1 cellular context compared by ENCODE assay signal in genomic region chr10:68327889-68328786, GRCh38.
TF ChIP-seq lines count a peak whose summit lies in the region.

No MANE protein-coding gene starts in this region.

TF ChIP-seq in K562, 482 proteins besides CTCF, POLR2A, EP300 and RAD21 (continued from another document and continues in another):
- TF ChIP-seq SFPQ (IDR thresholded peaks at IDR 0.05; ENCODE audit: low read depth, low read length) (no peak), NCOA2 (IDR thresholded peaks at IDR 0.05; ENCODE audit: partially characterized antibody in 2 of 2) (no peak), TCFL5 (CRISPR knock-in tag; conservative IDR thresholded peaks at IDR 0.05) (no peak), ZNF280A (IDR thresholded peaks at IDR 0.05; ENCODE audit: low read depth, partially characterized antibody) (no peak), XRCC5 (IDR thresholded peaks at IDR 0.05; ENCODE audit: low read depth, low read length) (no peak), ZNF764 (CRISPR knock-in tag; IDR thresholded peaks at IDR 0.05; ENCODE audit: low read depth) (no peak), BCL6 (CRISPR knock-in tag; IDR thresholded peaks at IDR 0.05) (no peak), GTF2E2 (tag; IDR thresholded peaks at IDR 0.05) (no peak), ATF2 (CRISPR knock-in tag; IDR thresholded peaks at IDR 0.05) (no peak), FOXP1 (CRISPR knock-in tag; IDR thresholded peaks at IDR 0.05) (no peak), ZNF589 (CRISPR knock-in tag; IDR thresholded peaks at IDR 0.05; ENCODE audit: low read depth) (no peak), ZNF586 (CRISPR knock-in tag; conservative IDR thresholded peaks at IDR 0.05) (no peak), IRF2 (CRISPR knock-in tag; IDR thresholded peaks at IDR 0.05) (no peak), SRSF7 (optimal IDR thresholded peaks at IDR 0.05; ENCODE audit: low read depth, low read length) (no peak), ELK3 (CRISPR knock-in tag; IDR thresholded peaks at IDR 0.05) (no peak), RBM15 (IDR thresholded peaks at IDR 0.05; ENCODE audit: insufficient read depth, low read length) (no peak), ZNF41 (CRISPR knock-in tag; conservative IDR thresholded peaks at IDR 0.05) (no peak), POLR2H (tag; IDR thresholded peaks at IDR 0.05; ENCODE audit: low read depth) (peak; percentile 67), ETS1 (conservative IDR thresholded peaks at IDR 0.05; ENCODE audit: control insufficient read depth, low read depth, low read length) (no peak), MITF (IDR thresholded peaks at IDR 0.05) (0 out of 2 replicates have a peak, but pooled peaks have one; percentile 34), HNRNPL (IDR thresholded peaks at IDR 0.05; ENCODE audit: low read depth, low read length) (no peak), PCBP1 (IDR thresholded peaks at IDR 0.05; ENCODE audit: low read depth, low read length, poor library complexity, severe bottlenecking) (no peak), TBP (optimal IDR thresholded peaks at IDR 0.05; ENCODE audit: low read depth, low read length) (no peak), FOXK2 (conservative IDR thresholded peaks at IDR 0.05 in 1 of 2, IDR thresholded peaks at IDR 0.05 in 1 of 2; ENCODE audit: low read depth in 2 of 2) (peak; percentile 77 to 81), CREBBP (IDR thresholded peaks at IDR 0.05; ENCODE audit: low read depth, low read length) (no peak), KDM4B (IDR thresholded peaks at IDR 0.05; ENCODE audit: borderline replicate concordance in 2 of 2, low read depth in 1 of 2) (no peak), TSC22D4 (tag; IDR thresholded peaks at IDR 0.05) (no peak), ESRRB (CRISPR knock-in tag; IDR thresholded peaks at IDR 0.05; ENCODE audit: borderline replicate concordance) (no peak), ZNF277 (CRISPR knock-in tag; IDR thresholded peaks at IDR 0.05; ENCODE audit: borderline replicate concordance) (no peak), ZNF134 (CRISPR knock-in tag; conservative IDR thresholded peaks at IDR 0.05) (no peak), RBFOX2 (IDR thresholded peaks at IDR 0.05; ENCODE audit: low read depth, low read length) (no peak), EHMT2 (IDR thresholded peaks at IDR 0.05) (0 out of 2 replicates have a peak, but pooled peaks have one; percentile 27), RBM39 (optimal IDR thresholded peaks at IDR 0.05; ENCODE audit: low read depth, low read length) (no peak), SMAD2 (IDR thresholded peaks at IDR 0.05; ENCODE audit: low read depth, low read length) (no peak), ZBTB17 (CRISPR knock-in tag; IDR thresholded peaks at IDR 0.05) (no peak), CREB5 (CRISPR knock-in tag; IDR thresholded peaks at IDR 0.05) (no peak), MXD1 (CRISPR knock-in tag; IDR thresholded peaks at IDR 0.05; ENCODE audit: borderline replicate concordance, poor library complexity, severe bottlenecking) (no peak), ATF7 (IDR thresholded peaks at IDR 0.05) (peak; percentile 43; the same call in 1 of the 2 replicates), MCM2 (IDR thresholded peaks at IDR 0.05; ENCODE audit: low read depth) (no peak), TCF7L2 (IDR thresholded peaks at IDR 0.05; ENCODE audit: low read depth, low read length) (no peak), TEAD4 (IDR thresholded peaks at IDR 0.05; ENCODE audit: low read length) (no peak), TEAD4 (CRISPR knock-in tag; IDR thresholded peaks at IDR 0.05; ENCODE audit: borderline replicate concordance) (no peak), TAF15 (IDR thresholded peaks at IDR 0.05; ENCODE audit: low read depth, low read length) (no peak), MXI1 (IDR thresholded peaks at IDR 0.05; ENCODE audit: low read depth, low read length) (no peak), ZNF318 (IDR thresholded peaks at IDR 0.05; ENCODE audit: borderline replicate concordance in 1 of 2, low read depth in 1 of 2) (0 out of 4 replicates have a peak, but pooled peaks of 1 of the 2 experiments have one; percentile 41)
